Comparison of ENCODE assay signal across 8 cellular contexts in genomic region chr9:89318123-89319014, GRCh38. TPM values are rescaled to one million over a fixed set of nuclear protein-coding genes. Genes with fewer than 3 reads are reported as not detected.
DNase-seq lines count a peak whose midpoint lies in the region; ATAC-seq, FAIRE-seq and TF ChIP-seq lines count a peak whose summit lies in the region.

TSS of gene SECISBP2 (plus strand) at chr9:89318500. CDS start at chr9:89318577, 77 bp downstream.

- H3K27ac ChIP-seq in smooth muscle cell (ENCODE audit: low read depth) = peak within 1 kb of the TSS; percentile 100

- peak within 1 kb of the TSS; percentile 76 for H3K4me3 ChIP-seq in AG09309 (ENCODE audit: control insufficient read depth, low read depth, low read length)
- H3K4me3 ChIP-seq in WI38 (ENCODE audit: low read depth, low read length) = peak within 1 kb of the TSS; percentile 76
- peak within 1 kb of the TSS; percentile 68 for H3K4me3 ChIP-seq in bronchial epithelial cell (ENCODE audit: low read depth, low read length)
- H3K4me3 ChIP-seq in smooth muscle cell = peak within 1 kb of the TSS; percentile 80

- H3K79me2 ChIP-seq in smooth muscle cell (ENCODE audit: low read depth) = peaks cover 73% of the 10 kb centered on the region

- TF ChIP-seq CTCF in AG09309 (IDR thresholded peaks at IDR 0.05; ENCODE audit: control insufficient read depth, insufficient read depth, low read depth, low read length, missing control alignments) (no peak), WI38 (IDR thresholded peaks at IDR 0.05; ENCODE audit: low read depth, low read length) (peak; percentile 59), bronchial epithelial cell (IDR thresholded peaks at IDR 0.05; ENCODE audit: insufficient read depth, low read length, severe bottlenecking) (peak; percentile 73), smooth muscle cell (IDR thresholded peaks at IDR 0.05; ENCODE audit: borderline replicate concordance, insufficient read depth, poor library complexity, severe bottlenecking) (peak; percentile 71)

- H3K4me2 ChIP-seq in smooth muscle cell = peak within 1 kb of the TSS; percentile 96

- peaks cover 28% of the 10 kb centered on the region for H4K20me1 ChIP-seq in smooth muscle cell (ENCODE audit: low read depth)

- H3K27me3 ChIP-seq in bronchial epithelial cell (ENCODE audit: control insufficient read depth, insufficient read depth, low read length) (no peaks in the 10 kb centered on the region), smooth muscle cell (ENCODE audit: low read depth) (no peaks in the 10 kb centered on the region)

- peaks cover 23% of the 10 kb centered on the region for H3F3A ChIP-seq in smooth muscle cell (ENCODE audit: low read depth)

- H3K9ac ChIP-seq in smooth muscle cell (ENCODE audit: low read depth) = peak within 1 kb of the TSS; percentile 100

- H2AFZ ChIP-seq in smooth muscle cell (ENCODE audit: low read depth) = peak within 1 kb of the TSS; percentile 65

- peaks cover 30% of the 10 kb centered on the region for H3K4me1 ChIP-seq in smooth muscle cell (ENCODE audit: low read depth)

- no peaks in the 10 kb centered on the region for H3K9me3 ChIP-seq in smooth muscle cell (replicated peaks; ENCODE audit: low read depth)

- peak; percentile 89 for DNase-seq in AG09309 (ENCODE audit: low read depth)
- DNase-seq in NCI-H2227 treated with DMSO at 0.1 percent for 48 hours (lab: John Stamatoyannopoulos, UW) = peak; percentile 88
- DNase-seq in bronchial epithelial cell (ENCODE audit: low read depth) = peak; percentile 84
- peak; percentile 87 for DNase-seq in iPS-NIHi11 (ENCODE audit: low spot score)
- peak; percentile 99 for DNase-seq in smooth muscle cell (lab: John Stamatoyannopoulos, UW; ENCODE audit: unreplicated experiment)

- FAIRE-seq in bronchial epithelial cell (lab: Jason Lieb, UNC) = no peak

- WGBS in smooth muscle cell (ENCODE audit: low lambda C conversion rate) = under 1% methylated on average over 89 of the region's 91 CpGs

- H3K36me3 ChIP-seq in bronchial epithelial cell (ENCODE audit: control insufficient read depth, insufficient read depth, low read length) = no peaks in the 10 kb centered on the region
- H3K36me3 ChIP-seq in smooth muscle cell (ENCODE audit: low read depth) = no peaks in the 10 kb centered on the region

- ATAC-seq in GM18909 (IDR thresholded peaks at IDR 0.05; ENCODE audit: poor library complexity, unreplicated experiment) (peak; percentile 91), HG03175 (IDR thresholded peaks at IDR 0.05; ENCODE audit: unreplicated experiment) (peak; percentile 91)

RNA-seq across cellular contexts. Expression of gene SECISBP2, which starts in this region (rescaled TPM):
- total RNA-seq in bronchial epithelial cell = 25.5 and 31.7 TPM in 2 replicates
- total RNA-seq in smooth muscle cell = 25.1 and 27.2 TPM in 2 replicates
- polyA plus RNA-seq in smooth muscle cell = 12.2 and 19.6 TPM in 2 replicates

Comparison
In these comparisons a context has a peak if more than half of its experiments do, and no peak if none do; other contexts are left out.
1. Peak in every context shown above with its lines: DNase-seq, ATAC-seq, H3K4me3 ChIP-seq and H3K27ac ChIP-seq.